Comparison of ENCODE assay signal across 8 cellular contexts in the genomic region with DNA sequence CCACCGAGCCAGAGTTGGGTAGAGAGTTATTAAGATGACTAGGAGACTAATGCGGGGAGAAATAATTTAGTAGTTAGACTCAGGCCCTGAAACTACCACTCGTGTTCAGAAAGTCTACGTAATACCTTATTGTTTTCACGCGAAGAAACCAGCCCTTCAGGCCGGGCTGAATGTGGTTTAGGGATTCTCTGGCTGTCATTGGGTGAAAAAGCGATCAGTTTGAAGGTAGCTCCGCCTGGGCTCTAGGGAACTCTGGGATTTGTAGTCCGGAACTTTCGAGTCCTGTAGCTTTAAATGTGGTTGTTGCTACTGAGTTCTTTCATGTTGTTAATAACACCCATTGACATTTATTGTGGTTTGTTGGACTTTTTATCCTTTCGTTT. TPM values are rescaled to one million over a fixed set of nuclear protein-coding genes. Genes with fewer than 3 reads are reported as not detected.
A peak's percentile ranks its signal among the peaks of the same experiment; 100 is the strongest.
DNase-seq lines count a peak whose midpoint lies in the region; ATAC-seq and TF ChIP-seq lines count a peak whose summit lies in the region.

No MANE protein-coding gene starts in this region.

- peak; percentile 91 for ATAC-seq in Right ventricle myocardium inferior

- H3K4me1 Mint-ChIP-seq in activated naive CD8-positive, alpha-beta T cell treated with anti-CD3 and anti-CD28 coated beads for 36 hours, result peaks cover 37% of the 10 kb centered on the region
- H3K4me1 Mint-ChIP-seq in osteocyte (ENCODE audit: unreplicated experiment), result peaks cover 11% of the 10 kb centered on the region

- DNase-seq in GF-D8 (lab: John Stamatoyannopoulos, UW) (peak; percentile 71), HFF-Myc (ENCODE audit: extremely low read depth, low read depth) (peak; percentile 89), MV-4-11 (lab: John Stamatoyannopoulos, UW) (peak; percentile 93), SJCRH30 (peak; percentile 84 to 95), Right ventricle myocardium inferior (ENCODE audit: missing footprints) (no peak), osteocyte (ENCODE audit: extremely low spot score, unreplicated experiment) (peak; percentile 90)
- peak; percentile 74 for DNase-seq in activated naive CD8-positive, alpha-beta T cell treated with anti-CD3 and anti-CD28 coated beads for 36 hours

- peak overlapping the region; percentile 88 for H3K4me3 Mint-ChIP-seq in activated naive CD8-positive, alpha-beta T cell treated with anti-CD3 and anti-CD28 coated beads for 36 hours
- peak overlapping the region; percentile 97 for H3K4me3 Mint-ChIP-seq in osteocyte (ENCODE audit: unreplicated experiment)

- under 1% methylated on average over 12 of the region's 12 CpGs for WGBS in thymus

- H3K4me3 ChIP-seq in HFF-Myc (replicated peaks; ENCODE audit: low read depth, low read length) (peak overlapping the region; percentile 62), SJCRH30 (peak overlapping the region; percentile 77), thymus (ENCODE audit: low read length) (peak overlapping the region; percentile 83)

- H3K27ac ChIP-seq in SJCRH30, result peak overlapping the region; percentile 90
- H3K27ac ChIP-seq in thymus (ENCODE audit: low read depth), result peak overlapping the region; percentile 85

- no peaks in the 10 kb centered on the region for H3K9me3 Mint-ChIP-seq in activated naive CD8-positive, alpha-beta T cell treated with anti-CD3 and anti-CD28 coated beads for 36 hours
- H3K9me3 Mint-ChIP-seq in osteocyte (ENCODE audit: unreplicated experiment), result peaks cover under 1% of the 10 kb centered on the region

- H3K4me1 ChIP-seq in SJCRH30 (no peaks in the 10 kb centered on the region), thymus (ENCODE audit: control insufficient read depth, insufficient read depth, low read length) (no peaks in the 10 kb centered on the region)

- intact Hi-C loops in Right ventricle myocardium inferior (cut with DNase I), result loop anchor here (1.0 to 5.0 kb wide), 4 partner anchors 85 to 695 kb away; partner anchors contain the start of genes PPP2R5E and SGPP1

- TF ChIP-seq CTCF in HFF-Myc (IDR thresholded peaks at IDR 0.05; ENCODE audit: low read depth, low read length, missing control alignments), result no peak
- TF ChIP-seq CTCF in osteocyte (IDR thresholded peaks at IDR 0.05), result no peak

- H3K9me3 ChIP-seq in SJCRH30 (replicated peaks) (no peaks in the 10 kb centered on the region), thymus (ENCODE audit: control insufficient read depth) (no peaks in the 10 kb centered on the region)

- no peaks in the 10 kb centered on the region for H3K36me3 ChIP-seq in SJCRH30
- H3K36me3 ChIP-seq in thymus (ENCODE audit: control insufficient read depth, insufficient read depth), result no peaks in the 10 kb centered on the region

- peak overlapping the region; percentile 93 for H3K27ac Mint-ChIP-seq in activated naive CD8-positive, alpha-beta T cell treated with anti-CD3 and anti-CD28 coated beads for 36 hours
- peak overlapping the region; percentile 95 for H3K27ac Mint-ChIP-seq in osteocyte (ENCODE audit: unreplicated experiment)

- no peaks in the 10 kb centered on the region for H3K27me3 ChIP-seq in SJCRH30
- no peaks in the 10 kb centered on the region for H3K27me3 ChIP-seq in thymus (ENCODE audit: control insufficient read depth, insufficient read depth)

- H3K36me3 Mint-ChIP-seq in activated naive CD8-positive, alpha-beta T cell treated with anti-CD3 and anti-CD28 coated beads for 36 hours, result peaks cover 23% of the 10 kb centered on the region
- peaks cover 4% of the 10 kb centered on the region for H3K36me3 Mint-ChIP-seq in osteocyte (ENCODE audit: unreplicated experiment)

- peaks cover 3% of the 10 kb centered on the region for H3K27me3 Mint-ChIP-seq in activated naive CD8-positive, alpha-beta T cell treated with anti-CD3 and anti-CD28 coated beads for 36 hours
- H3K27me3 Mint-ChIP-seq in osteocyte (ENCODE audit: unreplicated experiment), result no peaks in the 10 kb centered on the region

RNA-seq across cellular contexts. Expression of gene WDR89, which starts 0.5 kb away (rescaled TPM):
- total RNA-seq in SJCRH30 (2014; rRNA removed; shearing (Covaris generic)), result 14.1 and 15.7 TPM in 2 replicates
- total RNA-seq in activated naive CD8-positive, alpha-beta T cell treated with anti-CD3 and anti-CD28 coated beads for 36 hours, result 10 to 100 TPM; 24.7 to 28.2 TPM
- total RNA-seq in Right ventricle myocardium inferior (6.6 TPM), osteocyte (8.8 and 9.2 TPM in 2 replicates)
- polyA plus RNA-seq in thymus, result 17.0 TPM
